ENCODE assay signal across 24 cellular contexts in genomic region chr10:78004215-78005026, GRCh38. TPM values are rescaled to one million over a fixed set of nuclear protein-coding genes. Genes with fewer than 3 reads are reported as not detected.
DNase-seq lines count a peak whose midpoint lies in the region; TF ChIP-seq lines count a peak whose summit lies in the region.
"Had no signal": no experiment of that assay in that cellular context is flagged by ENCODE, and none has a peak within 500 bp of the region (broad histone marks: within the 10 kb centered on the region; RNA-seq: fewer than 3 reads in every experiment).

No MANE protein-coding gene starts in this region.

- H3K9me3 ChIP-seq in neuronal stem cell (replicated peaks in 1 of 2; ENCODE audit: control insufficient read depth in 2 of 2, insufficient read depth in 1 of 2, low read depth in 1 of 2, low read length in 2 of 2) = no peaks in the 10 kb centered on the region
- H3K9me3 ChIP-seq: Caco-2, esophagus squamous epithelium, upper lobe of left lung had no signal

- H2BK120ac ChIP-seq in neuronal stem cell (ENCODE audit: low read depth, low read length) = no peak overlapping the region

- no peaks in the 10 kb centered on the region for H3K27me3 Mint-ChIP-seq in activated CD4-positive, alpha-beta T cell treated with anti-CD3 and anti-CD28 coated beads, Interleukin-2, amount 10 ng/mL, durations not matched to agents 7 days and 5 days
- no peaks in the 10 kb centered on the region for H3K27me3 Mint-ChIP-seq in osteocyte (ENCODE audit: unreplicated experiment)
- H3K27me3 Mint-ChIP-seq: activated naive CD8-positive, alpha-beta T cell treated with anti-CD3 and anti-CD28 coated beads, Interleukin-2, amount 50 U/mL, for 24 hours; IgD-negative memory B cell; naive thymus-derived CD4-positive, alpha-beta T cell had no signal

- DNase-seq in activated CD4-positive, alpha-beta T cell treated with anti-CD3 and anti-CD28 coated beads, Interleukin-2, amount 10 ng/mL, durations not matched to agents 7 days and 5 days = no peak
- no peak for DNase-seq in activated CD4-positive, alpha-beta T cell treated with anti-CD3 and anti-CD28 coated beads for 1 hour
- DNase-seq in NCI-H2107 treated with DMSO at 0.1 percent for 48 hours (lab: John Stamatoyannopoulos, UW; ENCODE audit: unreplicated experiment) (peak; percentile 29), neuronal stem cell (ENCODE audit: low spot score) (no peak), NCI-H1417 treated with DMSO at 0.1 percent for 48 hours (lab: John Stamatoyannopoulos, UW) (no peak), osteocyte (ENCODE audit: extremely low spot score, unreplicated experiment) (no peak)
- DNase-seq in activated naive CD4-positive, alpha-beta T cell treated with Interleukin-2 at 50 U/mL for 16 hours = no peak
- DNase-seq: activated CD4-positive, alpha-beta T cell treated with anti-CD3 and anti-CD28 coated beads, Interleukin-2, amount 50 U/mL, for 48 hours; activated CD8-positive, alpha-beta memory T cell treated with anti-CD3 and anti-CD28 coated beads, Interleukin-2, amount 50 U/mL, for 48 hours; activated naive CD8-positive, alpha-beta T cell treated with anti-CD3 and anti-CD28 coated beads, Interleukin-2, amount 50 U/mL, for 24 hours; brain microvascular endothelial cell; esophagus squamous epithelium; mesenchymal stem cell; naive thymus-derived CD4-positive, alpha-beta T cell; NCI-H2081 treated with DMSO at 0.1 percent for 48 hours; NCI-H774 had no signal

- H3K4me1 ChIP-seq in neuronal stem cell (ENCODE audit: control insufficient read depth in 2 of 2, insufficient read depth in 1 of 2, low read depth in 1 of 2, low read length in 2 of 2) = peaks cover 0 to 3% of the 10 kb centered on the region in 2 donors
- H3K4me1 ChIP-seq: BLaER1 treated with 17β-estradiol and CSF1 and Interleukin-3, amounts not matched to agents 10 nM and 100 nM; Caco-2; esophagus squamous epithelium; upper lobe of left lung had no signal

- no peak overlapping the region for H3K4me3 Mint-ChIP-seq in activated CD4-positive, alpha-beta T cell treated with anti-CD3 and anti-CD28 coated beads, Interleukin-2, amount 10 ng/mL, durations not matched to agents 7 days and 5 days
- H3K4me3 Mint-ChIP-seq in osteocyte (ENCODE audit: unreplicated experiment) = no peak overlapping the region
- H3K4me3 Mint-ChIP-seq: activated naive CD8-positive, alpha-beta T cell treated with anti-CD3 and anti-CD28 coated beads, Interleukin-2, amount 50 U/mL, for 24 hours; IgD-negative memory B cell; naive thymus-derived CD4-positive, alpha-beta T cell; T-helper 2 cell treated with Interferon-gamma antibody and Interleukin-4, amounts not matched to agents 5 μg/mL and 100 μg/mL, for 36 hours had no signal

- no peak overlapping the region for H2AFZ ChIP-seq in neuronal stem cell (ENCODE audit: low read length)

- H4K91ac ChIP-seq in neuronal stem cell (ENCODE audit: low read depth, low read length, poor library complexity) = no peak overlapping the region

- H3K79me1 ChIP-seq in neuronal stem cell (ENCODE audit: low read depth, low read length) = no peaks in the 10 kb centered on the region

- no peaks in the 10 kb centered on the region for H3K9me3 Mint-ChIP-seq in activated CD4-positive, alpha-beta T cell treated with anti-CD3 and anti-CD28 coated beads, Interleukin-2, amount 10 ng/mL, durations not matched to agents 7 days and 5 days
- H3K9me3 Mint-ChIP-seq in osteocyte (ENCODE audit: unreplicated experiment) = no peaks in the 10 kb centered on the region
- H3K9me3 Mint-ChIP-seq: activated naive CD8-positive, alpha-beta T cell treated with anti-CD3 and anti-CD28 coated beads, Interleukin-2, amount 50 U/mL, for 24 hours; IgD-negative memory B cell; T-helper 2 cell treated with Interferon-gamma antibody and Interleukin-4, amounts not matched to agents 5 μg/mL and 100 μg/mL, for 36 hours had no signal

- TF ChIP-seq CTCF in osteocyte (IDR thresholded peaks at IDR 0.05) = no peak

- H2BK5ac ChIP-seq in neuronal stem cell (ENCODE audit: low read length) = no peak overlapping the region

- H3K4me3 ChIP-seq in neuronal stem cell (ENCODE audit: low read length in 2 of 2) = peak overlapping the region in 1 of 2 donors; percentile 58
- H3K4me3 ChIP-seq: BLaER1 treated with 17β-estradiol and CSF1 and Interleukin-3, amounts not matched to agents 10 nM and 100 nM; coronary artery; esophagus squamous epithelium; SK-N-MC; upper lobe of left lung had no signal

- peaks cover 57% of the 10 kb centered on the region for H3K36me3 Mint-ChIP-seq in activated CD4-positive, alpha-beta T cell treated with anti-CD3 and anti-CD28 coated beads, Interleukin-2, amount 10 ng/mL, durations not matched to agents 7 days and 5 days (ENCODE audit: low read depth)
- H3K36me3 Mint-ChIP-seq in osteocyte (ENCODE audit: unreplicated experiment) = peaks cover 61% of the 10 kb centered on the region

- H3K4me1 Mint-ChIP-seq in activated CD4-positive, alpha-beta T cell treated with anti-CD3 and anti-CD28 coated beads, Interleukin-2, amount 10 ng/mL, durations not matched to agents 7 days and 5 days = no peaks in the 10 kb centered on the region
- H3K4me1 Mint-ChIP-seq in osteocyte (ENCODE audit: unreplicated experiment) = no peaks in the 10 kb centered on the region
- H3K4me1 Mint-ChIP-seq: activated naive CD8-positive, alpha-beta T cell treated with anti-CD3 and anti-CD28 coated beads, Interleukin-2, amount 50 U/mL, for 24 hours had no signal

- H3K4ac ChIP-seq in neuronal stem cell (ENCODE audit: low read length) = no peak overlapping the region

- peak overlapping the region; percentile 60 for H3K27ac Mint-ChIP-seq in activated CD4-positive, alpha-beta T cell treated with anti-CD3 and anti-CD28 coated beads, Interleukin-2, amount 10 ng/mL, durations not matched to agents 7 days and 5 days
- no peak overlapping the region for H3K27ac Mint-ChIP-seq in osteocyte (ENCODE audit: unreplicated experiment)
- H3K27ac Mint-ChIP-seq: activated naive CD8-positive, alpha-beta T cell treated with anti-CD3 and anti-CD28 coated beads, Interleukin-2, amount 50 U/mL, for 24 hours; IgD-negative memory B cell; naive thymus-derived CD4-positive, alpha-beta T cell; T-helper 2 cell treated with Interferon-gamma antibody and Interleukin-4, amounts not matched to agents 5 μg/mL and 100 μg/mL, for 36 hours had no signal

- H3K9ac ChIP-seq in neuronal stem cell (ENCODE audit: low read depth, low read length, poor library complexity) = peak overlapping the region; percentile 34
- H3K9ac ChIP-seq: BLaER1 treated with 17β-estradiol and CSF1 and Interleukin-3, amounts not matched to agents 10 nM and 100 nM had no signal

- CTCF ChIA-PET in activated CD4-positive, alpha-beta T cell treated with anti-CD3 and anti-CD28 coated beads, Interleukin-2, amount 10 ng/mL, durations not matched to agents 7 days and 5 days (lab: Charles Lee) = no interaction called here

- H3K36me3 ChIP-seq in neuronal stem cell (replicated peaks in 1 of 2; ENCODE audit: control insufficient read depth in 2 of 2, insufficient read depth in 2 of 2, low read length in 2 of 2) = peaks cover 42 to 97% of the 10 kb centered on the region in 2 donors

- H3K27me3 ChIP-seq in neuronal stem cell (ENCODE audit: control insufficient read depth in 3 of 3, insufficient read depth in 3 of 3, low read depth in 1 of 3, low read length in 3 of 3) = no peaks in the 10 kb centered on the region
- H3K27me3 ChIP-seq: BLaER1 treated with 17β-estradiol and CSF1 and Interleukin-3, amounts not matched to agents 10 nM and 100 nM; brain microvascular endothelial cell; esophagus squamous epithelium; upper lobe of left lung had no signal

- no peak overlapping the region for H3K14ac ChIP-seq in neuronal stem cell (ENCODE audit: low read length)

- H3K4me2 ChIP-seq in neuronal stem cell (ENCODE audit: insufficient read depth, low read length, poor library complexity, severe bottlenecking) = no peak overlapping the region
- H3K4me2 ChIP-seq: BLaER1 treated with 17β-estradiol and CSF1 and Interleukin-3, amounts not matched to agents 10 nM and 100 nM had no signal

- no CpG with 5 or more reads among the region's 16 CpGs for WGBS in neuronal stem cell (ENCODE audit: extremely low coverage in 2 of 2, insufficient read length in 2 of 2, insufficient replicate concordance in 1 of 2), 2 donors

- no peak overlapping the region for H4K8ac ChIP-seq in neuronal stem cell (ENCODE audit: low read depth, low read length)

- POLR2A ChIA-PET in activated CD4-positive, alpha-beta T cell treated with anti-CD3 and anti-CD28 coated beads, Interleukin-2, amount 10 ng/mL, durations not matched to agents 7 days and 5 days (lab: Charles Lee) = no interaction called here

- peak overlapping the region; percentile 58 for H3K23ac ChIP-seq in neuronal stem cell (ENCODE audit: low read depth, low read length, poor library complexity)

- no peak overlapping the region for H2AK5ac ChIP-seq in neuronal stem cell (ENCODE audit: low read depth, low read length)

- H2BK15ac ChIP-seq in neuronal stem cell (ENCODE audit: low read length) = no peak overlapping the region

- H3K27ac ChIP-seq in angular gyrus (ENCODE audit: low read depth, low read length) = peak overlapping the region; percentile 7
- no peak overlapping the region for H3K27ac ChIP-seq in neuronal stem cell (replicated peaks; ENCODE audit: low read length)
- H3K27ac ChIP-seq: BLaER1 treated with 17β-estradiol and CSF1 and Interleukin-3, amounts not matched to agents 10 nM and 100 nM; brain microvascular endothelial cell; coronary artery; esophagus squamous epithelium; SK-N-MC; upper lobe of left lung had no signal

- no peak overlapping the region for H3K18ac ChIP-seq in neuronal stem cell (ENCODE audit: low read length)

- H2BK12ac ChIP-seq in neuronal stem cell (ENCODE audit: low read length) = no peak overlapping the region

RNA-seq across cellular contexts. Expression of gene POLR3A, which starts 24.9 kb away (rescaled TPM):
- total RNA-seq in activated CD4-positive, alpha-beta T cell treated with anti-CD3 and anti-CD28 coated beads, Interleukin-2, amount 10 ng/mL, durations not matched to agents 7 days and 5 days = 10 to 100 TPM; 18.1 to 18.8 TPM
- polyA plus RNA-seq in neuronal stem cell (2013, experiment 1 of 2) = 9.1 TPM
- polyA plus RNA-seq in neuronal stem cell (2013, experiment 2 of 2) = 9.1 TPM
- total RNA-seq in osteocyte = 16.6 and 19.5 TPM in 2 replicates

RNA-seq across cellular contexts. Expression of gene RPS24, which starts 29.2 kb away (rescaled TPM):
- total RNA-seq in activated CD4-positive, alpha-beta T cell treated with anti-CD3 and anti-CD28 coated beads, Interleukin-2, amount 10 ng/mL, durations not matched to agents 7 days and 5 days = 1,000 to 10,000 TPM; 1,565 to 2,086 TPM
- polyA plus RNA-seq in neuronal stem cell (2013, experiment 1 of 2) = 6,374 TPM
- polyA plus RNA-seq in neuronal stem cell (2013, experiment 2 of 2) = 6,359 TPM
- total RNA-seq in osteocyte = 1,006 and 1,022 TPM in 2 replicates
